8 cellular contexts compared by ENCODE assay signal in the genomic region with DNA sequence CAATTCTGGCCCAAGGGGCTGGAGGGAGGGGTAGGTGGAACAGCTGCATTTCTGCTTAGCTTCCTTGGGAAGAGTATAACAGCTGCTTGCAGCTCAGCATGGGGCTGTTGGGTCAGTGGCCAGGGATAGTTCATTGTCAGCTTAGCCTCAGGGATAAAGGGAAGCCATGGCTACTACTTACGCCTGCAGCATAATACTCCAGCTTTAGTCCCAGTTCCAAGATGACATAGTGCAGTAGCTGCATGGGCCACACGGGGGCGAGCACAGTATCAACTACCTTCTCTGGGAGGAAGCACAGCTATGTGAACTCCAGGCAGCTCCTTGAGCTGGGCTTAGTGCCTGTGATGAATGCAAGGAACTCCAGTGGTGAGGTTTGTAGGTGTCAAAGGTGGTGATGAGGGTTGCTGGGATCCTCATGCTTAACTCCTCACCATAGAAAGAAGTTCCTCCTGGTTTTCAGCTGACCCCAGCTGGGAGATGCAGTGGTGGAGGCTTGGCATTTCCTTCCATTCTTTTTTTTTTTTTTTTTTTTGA. TPM values are rescaled to one million over a fixed set of nuclear protein-coding genes. Genes with fewer than 3 reads are reported as not detected.
A peak's percentile ranks its signal among the peaks of the same experiment; 100 is the strongest.
DNase-seq lines count a peak whose midpoint lies in the region; ATAC-seq and TF ChIP-seq lines count a peak whose summit lies in the region.

No MANE protein-coding gene starts in this region.

- H3K36me3 ChIP-seq in WERI-Rb-1, result no peaks in the 10 kb centered on the region
- no peaks in the 10 kb centered on the region for H3K36me3 ChIP-seq in breast epithelium
- no peaks in the 10 kb centered on the region for H3K36me3 ChIP-seq in kidney epithelial cell (ENCODE audit: control insufficient read depth, insufficient read depth, low read length)

- no peak for TF ChIP-seq POLR2A in breast epithelium (IDR thresholded peaks at IDR 0.05)

- H3K4me1 ChIP-seq in breast epithelium, result no peaks in the 10 kb centered on the region

- peak; percentile 100 for ATAC-seq in HG02642 (IDR thresholded peaks at IDR 0.05; ENCODE audit: poor library complexity, unreplicated experiment)

- H3K9me3 ChIP-seq in WERI-Rb-1 (ENCODE audit: severe bottlenecking) (peaks cover 17% of the 10 kb centered on the region), breast epithelium (peaks cover 0 to 28% of the 10 kb centered on the region in 2 donors)

- H3K27me3 ChIP-seq in WERI-Rb-1 (ENCODE audit: insufficient read depth, low read depth, severe bottlenecking), result no peaks in the 10 kb centered on the region
- no peaks in the 10 kb centered on the region for H3K27me3 ChIP-seq in breast epithelium
- no peaks in the 10 kb centered on the region for H3K27me3 ChIP-seq in kidney epithelial cell (ENCODE audit: control insufficient read depth, insufficient read depth, low read length)

- H3K27ac ChIP-seq in WERI-Rb-1, result no peak overlapping the region
- H3K27ac ChIP-seq in breast epithelium, result no peak overlapping the region

- DNase-seq in activated gamma-delta T cell treated with Interleukin-2 at 50 U/mL for 16 hours (peak; percentile 59), activated gamma-delta T cell (lab: John Stamatoyannopoulos, UW) (no peak), NCI-H1048 (lab: John Stamatoyannopoulos, UW) (peak; percentile 23), WERI-Rb-1 (peak; percentile 94), breast epithelium (ENCODE audit: low spot score in 2 of 2) (peak; percentile 69 to 86), kidney epithelial cell (ENCODE audit: low read depth) (no peak)
- peak; percentile 66 to 71 for DNase-seq in stimulated activated CD4-positive, alpha-beta T cell treated with anti-CD3 and anti-CD28 coated beads, Interleukin-2, amount 100 ng/mL, for 48 hours

- peak; percentile 97 for TF ChIP-seq CTCF in WERI-Rb-1 (IDR thresholded peaks at IDR 0.05; ENCODE audit: low read depth, low read length)
- peak; percentile 43 to 72 (median 67) for TF ChIP-seq CTCF in breast epithelium (IDR thresholded peaks at IDR 0.05)
- TF ChIP-seq CTCF in kidney epithelial cell (IDR thresholded peaks at IDR 0.05; ENCODE audit: insufficient read depth, low read length, poor library complexity, severe bottlenecking), result peak; percentile 78

- intact Hi-C loops in breast epithelium (cut with DNase I; ENCODE audit: low total_unique reads), result no loop called here

- H3K4me3 ChIP-seq in WERI-Rb-1 (ENCODE audit: low read depth, low read length) (no peak overlapping the region), breast epithelium (no peak overlapping the region), kidney epithelial cell (ENCODE audit: low read depth, low read length) (no peak overlapping the region)

RNA-seq across cellular contexts. Expression of a gene that starts 35.4 kb away (rescaled TPM):
- total RNA-seq in breast epithelium (1,000 to 10,000 TPM in 1 of 3 donors, 100 to 1,000 TPM in 2; 643 to 1,178 (median 772) TPM), kidney epithelial cell (204 and 245 TPM in 2 replicates)

Comparison
In these comparisons a context has a peak if more than half of its experiments do, and no peak if none do; other contexts are left out.
1. DNase-seq: peak in activated gamma-delta T cell treated with Interleukin-2 at 50 U/mL for 16 hours (single experiment), NCI-H1048 (single experiment), WERI-Rb-1 (single experiment), breast epithelium (2 of 2) and stimulated activated CD4-positive, alpha-beta T cell treated with anti-CD3 and anti-CD28 coated beads, Interleukin-2, amount 100 ng/mL, for 48 hours (2 of 2); none in activated gamma-delta T cell (single experiment) and kidney epithelial cell (single experiment).
2. Peak in every context shown above with its lines, with median percentiles within 50 percentile points of each other: CTCF ChIP-seq.